Comparison of ENCODE assay signal across 1 cellular context in genomic region chr4:44678094-44679023, GRCh38.
TF ChIP-seq lines count a peak whose summit lies in the region.

Gene GUF1 (plus strand): TSS chr4:44678420. CDS start chr4:44678623, 203 bp downstream.

TF ChIP-seq in K562, 482 proteins besides CTCF, POLR2A, EP300 and RAD21 (continued from another document and continues in another):
- TF ChIP-seq MGA (IDR thresholded peaks at IDR 0.05) (peak; percentile 79), NR3C1 (CRISPR knock-in tag; IDR thresholded peaks at IDR 0.05) (no peak), TRIM28 (IDR thresholded peaks at IDR 0.05) (no peak), GATAD2A (IDR thresholded peaks at IDR 0.05) (no peak), CBX1 (IDR thresholded peaks at IDR 0.05; ENCODE audit: low read depth) (peak; percentile 46; the same call in 1 of the 2 replicates), KDM4B (IDR thresholded peaks at IDR 0.05; ENCODE audit: borderline replicate concordance in 2 of 2, low read depth in 1 of 2) (no peak), RB1 (IDR thresholded peaks at IDR 0.05; ENCODE audit: low read depth) (peak; percentile 7; the same call in 1 of the 2 replicates), ZNF232 (CRISPR knock-in tag; IDR thresholded peaks at IDR 0.05) (no peak), ZNF23 (CRISPR knock-in tag; IDR thresholded peaks at IDR 0.05) (no peak), SNRNP70 (optimal IDR thresholded peaks at IDR 0.05; ENCODE audit: low read depth, low read length) (no peak), SAP30 (IDR thresholded peaks at IDR 0.05; ENCODE audit: borderline replicate concordance, insufficient read depth, low read depth, low read length, poor library complexity, severe bottlenecking) (peak; percentile 69), ATF4 (CRISPR knock-in tag; IDR thresholded peaks at IDR 0.05) (no peak), GMEB1 (CRISPR knock-in tag; IDR thresholded peaks at IDR 0.05) (peak; percentile 100), ZNF124 (CRISPR knock-in tag; IDR thresholded peaks at IDR 0.05) (no peak), SMARCC2 (IDR thresholded peaks at IDR 0.05; ENCODE audit: low read depth) (no peak; the same call in 1 of the 2 replicates), ZNF79 (CRISPR knock-in tag; IDR thresholded peaks at IDR 0.05; ENCODE audit: low read depth) (no peak), GTF2B (IDR thresholded peaks at IDR 0.05; ENCODE audit: extremely low read depth, insufficient read length) (peak; percentile 47), ZBTB49 (CRISPR knock-in tag; IDR thresholded peaks at IDR 0.05; ENCODE audit: borderline replicate concordance) (no peak), RCOR1 (IDR thresholded peaks at IDR 0.05; ENCODE audit: borderline replicate concordance in 1 of 2, low read depth in 2 of 2, low read length in 2 of 2) (no peak; a peak in 1 of 4 replicates), HMGN3 (IDR thresholded peaks at IDR 0.05; ENCODE audit: borderline replicate concordance, extremely low read depth, insufficient read length, low read depth, low read length) (no peak), HINFP (tag; conservative IDR thresholded peaks at IDR 0.05; ENCODE audit: low read depth) (no peak), ZNF140 (CRISPR knock-in tag; IDR thresholded peaks at IDR 0.05) (no peak), TAF15 (IDR thresholded peaks at IDR 0.05; ENCODE audit: low read depth, low read length) (no peak), FOXK2 (conservative IDR thresholded peaks at IDR 0.05 in 1 of 2, IDR thresholded peaks at IDR 0.05 in 1 of 2; ENCODE audit: low read depth in 2 of 2) (peak; percentile 66 to 86), ZNF592 (IDR thresholded peaks at IDR 0.05) (0 out of 2 replicates have a peak, but pooled peaks have one; percentile 21), ARID1B (IDR thresholded peaks at IDR 0.05) (0 out of 2 replicates have a peak, but pooled peaks have one; percentile 17), SMAD3 (CRISPR knock-in tag; conservative IDR thresholded peaks at IDR 0.05) (no peak)
